In the genomic region with DNA sequence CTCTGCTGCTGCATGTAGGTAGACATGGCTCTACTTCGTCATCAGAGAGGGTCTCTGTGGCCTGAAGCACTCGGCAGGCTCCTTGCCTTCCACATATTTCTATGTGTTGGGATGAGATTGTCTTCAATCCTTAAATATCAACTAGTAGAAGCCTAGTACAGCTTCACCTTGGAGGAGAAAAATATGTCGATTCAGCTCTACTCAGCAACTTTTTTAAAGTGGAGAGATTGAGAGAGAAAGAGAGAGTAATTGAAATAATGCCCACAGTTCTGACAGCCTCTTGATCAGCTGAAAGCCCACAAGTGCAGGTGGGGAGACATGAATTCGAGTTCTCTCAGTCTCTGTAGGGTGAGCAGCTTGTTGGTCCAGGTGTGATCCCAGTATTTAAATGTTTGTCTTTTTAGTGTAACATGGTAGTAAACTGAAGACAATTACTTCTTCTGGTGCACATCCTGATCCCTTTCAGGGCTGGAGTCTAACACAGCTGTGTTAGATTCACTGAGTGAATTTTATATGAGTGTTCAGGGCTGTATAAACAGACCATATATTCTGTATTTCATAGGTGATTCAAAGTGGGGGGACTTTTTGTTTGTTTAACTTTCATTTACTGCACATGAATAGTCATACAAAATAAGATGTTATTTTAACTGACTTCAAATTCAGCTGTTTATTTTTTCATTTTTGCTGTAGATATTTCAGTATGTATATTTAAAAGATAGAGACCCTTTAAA, we compare ENCODE assay signal across 14 cellular contexts.
DNase-seq lines count a peak whose midpoint lies in the region; ATAC-seq, FAIRE-seq and TF ChIP-seq lines count a peak whose summit lies in the region.
"Had no signal": no experiment of that assay in that cellular context is flagged by ENCODE, and none has a peak within 500 bp of the region (broad histone marks: within the 10 kb centered on the region; RNA-seq: fewer than 3 reads in every experiment).

No MANE protein-coding gene starts in this region.

- H3K4me2 ChIP-seq in A549: no peak overlapping the region
- no peak overlapping the region for H3K4me2 ChIP-seq in OCI-LY3 (ENCODE audit: low read length)

- no peak for TF ChIP-seq EP300 in A549 (IDR thresholded peaks at IDR 0.05)

- CTCF ChIA-PET in A549 (lab: Yijun Ruan, JAX): no interaction called here

- peak overlapping the region in 4 of 6 donors; percentile 6 to 67 (median 45) for H3K27ac Mint-ChIP-seq in immature natural killer cell

- H3K27me3 Mint-ChIP-seq in immature natural killer cell (ENCODE audit: low read depth in 3 of 3): peaks cover 0 to 5% (median 0%) of the 10 kb centered on the region in 3 donors

- no peak for TF ChIP-seq RAD21 in A549 (conservative IDR thresholded peaks at IDR 0.05 in 1 of 2, IDR thresholded peaks at IDR 0.05 in 1 of 2)

- H2AFZ ChIP-seq in OCI-LY3 (ENCODE audit: low read depth, low read length): no peak overlapping the region

- WGBS in A549 (ENCODE audit: missing lambda C conversion rate): 51% methylated on average over 4 of the region's 4 CpGs

- H3K4me3 ChIP-seq in A549: no peak overlapping the region
- no peak overlapping the region for H3K4me3 ChIP-seq in OCI-LY3 (ENCODE audit: low read length)
- no peak overlapping the region for H3K4me3 ChIP-seq in BE2C (ENCODE audit: low read depth, low read length)
- H3K4me3 ChIP-seq: dorsolateral prefrontal cortex had no signal

- no peak for FAIRE-seq in A549 (lab: Jason Lieb, UNC)
- peak; percentile 46 for FAIRE-seq in GM18507 (lab: Jason Lieb, UNC)
- FAIRE-seq: D721Med had no signal

- peaks cover 54 to 88% of the 10 kb centered on the region in 2 donors for H3K4me1 Mint-ChIP-seq in immature natural killer cell

- no peaks in the 10 kb centered on the region for H4K20me1 ChIP-seq in OCI-LY3 (ENCODE audit: insufficient read depth, low read length)

- no peak for ATAC-seq in A549

- H3K36me3 Mint-ChIP-seq in immature natural killer cell: peaks cover 5 to 9% (median 6%) of the 10 kb centered on the region in 3 donors

- no peaks in the 10 kb centered on the region for H3K9me3 ChIP-seq in A549
- peaks cover 8% of the 10 kb centered on the region; the same call in 1 of the 2 replicates for H3K9me3 ChIP-seq in OCI-LY3 (ENCODE audit: insufficient read depth, low read length)
- no peaks in the 10 kb centered on the region for H3K9me3 ChIP-seq in BE2C

- peak overlapping the region; percentile 11; the same call in 1 of the 2 replicates for H3K9ac ChIP-seq in OCI-LY3 (ENCODE audit: low read length)

- no peak overlapping the region for H3K4me3 Mint-ChIP-seq in immature natural killer cell

- no peaks in the 10 kb centered on the region for H3K9me3 Mint-ChIP-seq in immature natural killer cell

- DNase-seq in A549 (ENCODE audit: low read depth in 1 of 2, low spot score in 1 of 2) (no peak), GM18507 (ENCODE audit: extremely low spot score, insufficient read length, low read depth) (no peak), immature natural killer cell (no peak), NCI-H524 treated with DMSO at 0.1 percent for 48 hours (lab: John Stamatoyannopoulos, UW) (no peak), SKM-1 (lab: John Stamatoyannopoulos, UW; ENCODE audit: unreplicated experiment) (no peak), BE2C (no peak), nucleus accumbens (lab: John Stamatoyannopoulos, UW) (no peak)
- DNase-seq: dorsolateral prefrontal cortex, hypothalamus, NCI-H1092, NCI-H2171, T1000 had no signal

- no peaks in the 10 kb centered on the region for H3K27me3 ChIP-seq in OCI-LY3 (ENCODE audit: low read depth, low read length)
- H3K27me3 ChIP-seq in BE2C: no peaks in the 10 kb centered on the region
- H3K27me3 ChIP-seq: dorsolateral prefrontal cortex had no signal

- POLR2A ChIA-PET in A549 (lab: Yijun Ruan, JAX): no interaction called here

- TF ChIP-seq POLR2A in A549 (IDR thresholded peaks at IDR 0.05; ENCODE audit: low read length): no peak

- H3K4me1 ChIP-seq in A549: no peaks in the 10 kb centered on the region
- peaks cover 85% of the 10 kb centered on the region for H3K4me1 ChIP-seq in OCI-LY3 (ENCODE audit: low read length)
- no peaks in the 10 kb centered on the region for H3K4me1 ChIP-seq in BE2C

- peaks cover 42% of the 10 kb centered on the region for H3K36me3 ChIP-seq in OCI-LY3 (replicated peaks; ENCODE audit: low read depth, low read length)
- H3K36me3 ChIP-seq in BE2C: peaks cover 7% of the 10 kb centered on the region

- peaks cover 66% of the 10 kb centered on the region for H3K79me2 ChIP-seq in OCI-LY3 (ENCODE audit: low read length)

- H3K27ac ChIP-seq in A549: no peak overlapping the region
- peak overlapping the region; percentile 21 for H3K27ac ChIP-seq in OCI-LY3 (ENCODE audit: low read length)

- no peak for TF ChIP-seq CTCF in A549 (IDR thresholded peaks at IDR 0.05)
- no peak for TF ChIP-seq CTCF in OCI-LY3 (IDR thresholded peaks at IDR 0.05; ENCODE audit: low read depth, low read length)
- no peak for TF ChIP-seq CTCF in BE2C (IDR thresholded peaks at IDR 0.05; ENCODE audit: low read depth, low read length)

TF ChIP-seq in A549, 52 proteins besides CTCF, POLR2A, EP300 and RAD21:
- TF ChIP-seq MAFK (IDR thresholded peaks at IDR 0.05; ENCODE audit: partially characterized antibody) (peak; percentile 49), ESRRA (IDR thresholded peaks at IDR 0.05; ENCODE audit: borderline replicate concordance, low read length) (no peak)
